ENCODE assay signal across 8 cellular contexts in the genomic region with DNA sequence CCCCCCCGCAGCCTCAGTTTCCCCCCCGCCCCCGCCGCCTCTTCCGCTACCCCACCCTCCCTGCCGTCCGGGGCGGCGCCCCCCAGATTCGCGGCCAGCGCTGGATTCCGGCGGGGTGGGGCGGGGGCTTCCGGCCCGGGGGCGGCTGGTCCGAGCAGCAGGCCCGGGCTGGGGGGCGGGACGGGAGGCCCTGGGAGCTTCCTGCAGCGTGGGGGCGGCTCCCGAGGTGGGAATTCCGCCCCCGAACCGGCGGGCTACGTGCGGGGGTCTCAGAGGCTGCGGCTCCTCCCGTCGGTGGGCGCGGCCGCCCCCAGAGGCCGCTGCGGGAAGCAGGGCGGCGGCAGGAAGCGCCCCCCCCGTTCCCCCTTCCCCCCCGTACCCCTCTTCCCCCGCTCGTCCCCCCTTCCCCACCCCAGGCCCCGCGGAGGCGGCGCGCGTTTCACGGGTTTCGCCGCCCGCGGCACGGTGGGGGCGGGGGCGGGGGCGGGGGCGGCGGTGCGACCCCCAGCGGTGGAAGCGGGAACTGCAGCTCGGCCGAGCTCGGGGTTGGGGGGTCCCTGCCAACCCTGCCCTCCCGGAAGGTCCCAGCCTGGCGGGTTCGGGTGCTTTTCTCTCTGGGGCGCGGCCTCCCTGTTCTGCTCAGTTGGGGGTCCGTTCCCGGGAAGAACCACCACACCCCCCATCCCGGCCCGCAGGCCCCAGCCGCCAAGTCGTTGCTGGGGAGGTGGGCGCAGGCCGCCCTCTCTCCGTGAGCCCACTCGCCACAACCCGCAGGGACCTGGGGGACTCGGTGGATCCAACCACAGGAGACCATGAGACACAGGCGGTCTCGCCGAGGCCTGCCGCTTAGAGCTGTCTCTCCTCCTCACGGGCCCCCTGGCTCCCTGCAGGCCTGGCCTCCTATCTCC.
DNase-seq lines count a peak whose midpoint lies in the region; ATAC-seq and TF ChIP-seq lines count a peak whose summit lies in the region.

No MANE protein-coding gene starts in this region.

- H3K9me3 ChIP-seq in BLaER1 treated with 17β-estradiol and CSF1 and Interleukin-3, amounts not matched to agents 10 nM and 100 nM (replicated peaks in 1 of 11), result no peaks in the 10 kb centered on the region
- H3K9me3 ChIP-seq in breast epithelium, result no peaks in the 10 kb centered on the region

- peak overlapping the region; percentile 60 to 80 (median 78) for H3K9ac ChIP-seq in BLaER1 treated with 17β-estradiol and CSF1 and Interleukin-3, amounts not matched to agents 10 nM and 100 nM

- H3K4me3 ChIP-seq in BLaER1 treated with 17β-estradiol and CSF1 and Interleukin-3, amounts not matched to agents 10 nM and 100 nM, result peak overlapping the region; percentile 27 to 68 (median 54); a peak in 19 of 20 replicates
- peak overlapping the region; percentile 61 to 93 (median 75) for H3K4me3 ChIP-seq in breast epithelium

- H3K27me3 ChIP-seq in BLaER1 treated with 17β-estradiol and CSF1 and Interleukin-3, amounts not matched to agents 10 nM and 100 nM, result peaks cover 20 to 36% (median 24%) of the 10 kb centered on the region in 11 experiments
- H3K27me3 ChIP-seq in breast epithelium, result no peaks in the 10 kb centered on the region

- H3K4me1 ChIP-seq in BLaER1 treated with 17β-estradiol and CSF1 and Interleukin-3, amounts not matched to agents 10 nM and 100 nM, result peaks cover 71 to 90% (median 86%) of the 10 kb centered on the region in 10 experiments
- peaks cover 6 to 23% of the 10 kb centered on the region in 2 donors for H3K4me1 ChIP-seq in breast epithelium

- DNase-seq in UCSD-AML1 (lab: John Stamatoyannopoulos, UW; ENCODE audit: unreplicated experiment), result peak; percentile 76
- no peak for DNase-seq in breast epithelium (ENCODE audit: low spot score in 2 of 2)
- DNase-seq in kidney tubule cell (ENCODE audit: low spot score), result peak; percentile 33
- DNase-seq in stimulated activated CD4-positive, alpha-beta T cell treated with anti-CD3 and anti-CD28 coated beads, TNF-alpha, amount 100 ng/mL, for 4 hours (ENCODE audit: low read depth in 3 of 3), result peak in 2 of 3 experiments; percentile 48 to 59
- no peak for DNase-seq in mesenteric fat pad (ENCODE audit: low spot score)

- peak; percentile 41 for ATAC-seq in HG03432 (IDR thresholded peaks at IDR 0.05; ENCODE audit: unreplicated experiment)
- ATAC-seq in HG02840 (IDR thresholded peaks at IDR 0.05; ENCODE audit: low FRiP score, unreplicated experiment), result no peak

- H4K20me1 ChIP-seq in BLaER1 treated with 17β-estradiol and CSF1 and Interleukin-3, amounts not matched to agents 10 nM and 100 nM, result peaks cover 0 to 61% (median 31%) of the 10 kb centered on the region in 11 experiments; a peak in 18 of 22 replicates

- H3K4me2 ChIP-seq in BLaER1 treated with 17β-estradiol and CSF1 and Interleukin-3, amounts not matched to agents 10 nM and 100 nM, result peak overlapping the region; percentile 94 to 99 (median 96)

- peaks cover 0 to 7% (median 0%) of the 10 kb centered on the region in 11 experiments; a peak in 4 of 22 replicates for H3K36me3 ChIP-seq in BLaER1 treated with 17β-estradiol and CSF1 and Interleukin-3, amounts not matched to agents 10 nM and 100 nM
- H3K36me3 ChIP-seq in breast epithelium, result no peaks in the 10 kb centered on the region

- TF ChIP-seq CTCF in breast epithelium (IDR thresholded peaks at IDR 0.05), result peak in 2 of 3 donors; percentile 65 to 79

- peak overlapping the region; percentile 63 to 82 (median 73); a peak in 21 of 22 replicates for H3K27ac ChIP-seq in BLaER1 treated with 17β-estradiol and CSF1 and Interleukin-3, amounts not matched to agents 10 nM and 100 nM
- H3K27ac ChIP-seq in breast epithelium, result peak overlapping the region; percentile 93 to 95

- TF ChIP-seq POLR2A in breast epithelium (IDR thresholded peaks at IDR 0.05), result no peak

- intact Hi-C loops in breast epithelium (cut with DNase I; ENCODE audit: low total_unique reads), result no loop called here

Comparison
In these comparisons a context has a peak if more than half of its experiments do, and no peak if none do; other contexts are left out.
1. DNase-seq: peak in UCSD-AML1 (single experiment), kidney tubule cell (single experiment) and stimulated activated CD4-positive, alpha-beta T cell treated with anti-CD3 and anti-CD28 coated beads, TNF-alpha, amount 100 ng/mL, for 4 hours (2 of 3); none in breast epithelium (0 of 2) and mesenteric fat pad (single experiment).